2 cellular contexts compared by ENCODE assay signal in genomic region chr14:35121026-35121886, GRCh38.
TF ChIP-seq lines count a peak whose summit lies in the region.

No MANE protein-coding gene starts in this region.

TF ChIP-seq in K562, 482 proteins besides CTCF, POLR2A, EP300 and RAD21 (continued from another document and continues in another):
- TF ChIP-seq, protein P1, sequence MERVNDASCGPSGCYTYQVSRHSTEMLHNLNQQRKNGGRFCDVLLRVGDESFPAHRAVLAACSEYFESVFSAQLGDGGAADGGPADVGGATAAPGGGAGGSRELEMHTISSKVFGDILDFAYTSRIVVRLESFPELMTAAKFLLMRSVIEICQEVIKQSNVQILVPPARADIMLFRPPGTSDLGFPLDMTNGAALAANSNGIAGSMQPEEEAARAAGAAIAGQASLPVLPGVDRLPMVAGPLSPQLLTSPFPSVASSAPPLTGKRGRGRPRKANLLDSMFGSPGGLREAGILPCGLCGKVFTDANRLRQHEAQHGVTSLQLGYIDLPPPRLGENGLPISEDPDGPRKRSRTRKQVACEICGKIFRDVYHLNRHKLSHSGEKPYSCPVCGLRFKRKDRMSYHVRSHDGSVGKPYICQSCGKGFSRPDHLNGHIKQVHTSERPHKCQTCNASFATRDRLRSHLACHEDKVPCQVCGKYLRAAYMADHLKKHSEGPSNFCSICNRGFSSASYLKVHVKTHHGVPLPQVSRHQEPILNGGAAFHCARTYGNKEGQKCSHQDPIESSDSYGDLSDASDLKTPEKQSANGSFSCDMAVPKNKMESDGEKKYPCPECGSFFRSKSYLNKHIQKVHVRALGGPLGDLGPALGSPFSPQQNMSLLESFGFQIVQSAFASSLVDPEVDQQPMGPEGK (CRISPR knock-in tag; IDR thresholded peaks at IDR 0.05; ENCODE audit: borderline replicate concordance) = no peak
- TF ChIP-seq MXD1 (CRISPR knock-in tag; IDR thresholded peaks at IDR 0.05; ENCODE audit: borderline replicate concordance, poor library complexity, severe bottlenecking) (no peak), SRSF1 (IDR thresholded peaks at IDR 0.05; ENCODE audit: low read depth, low read length) (no peak), FOXJ3 (CRISPR knock-in tag; IDR thresholded peaks at IDR 0.05) (no peak), ZNF121 (CRISPR knock-in tag; conservative IDR thresholded peaks at IDR 0.05) (no peak), ZNF134 (CRISPR knock-in tag; conservative IDR thresholded peaks at IDR 0.05) (no peak), FOSL1 (tag; conservative IDR thresholded peaks at IDR 0.05) (peak; percentile 49; the same call in 1 of the 2 replicates), ZNF224 (CRISPR knock-in tag; IDR thresholded peaks at IDR 0.05) (no peak), POU5F1 (IDR thresholded peaks at IDR 0.05; ENCODE audit: borderline replicate concordance, low read depth, low read length, partially characterized antibody) (no peak), NFE2L1 (tag; IDR thresholded peaks at IDR 0.05; ENCODE audit: borderline replicate concordance, low read depth) (no peak), MAZ (CRISPR knock-in tag; conservative IDR thresholded peaks at IDR 0.05 in 1 of 2, IDR thresholded peaks at IDR 0.05 in 1 of 2) (peak in 1 of 2 experiments; percentile 68; a peak in 2 of 4 replicates), ZHX1 (conservative IDR thresholded peaks at IDR 0.05; ENCODE audit: low read length) (no peak), PCBP1 (IDR thresholded peaks at IDR 0.05; ENCODE audit: low read depth, low read length, poor library complexity, severe bottlenecking) (no peak), RNF219 (CRISPR knock-in tag; IDR thresholded peaks at IDR 0.05) (no peak), ZNF589 (CRISPR knock-in tag; IDR thresholded peaks at IDR 0.05; ENCODE audit: low read depth) (no peak)
- TF ChIP-seq, protein P2, sequence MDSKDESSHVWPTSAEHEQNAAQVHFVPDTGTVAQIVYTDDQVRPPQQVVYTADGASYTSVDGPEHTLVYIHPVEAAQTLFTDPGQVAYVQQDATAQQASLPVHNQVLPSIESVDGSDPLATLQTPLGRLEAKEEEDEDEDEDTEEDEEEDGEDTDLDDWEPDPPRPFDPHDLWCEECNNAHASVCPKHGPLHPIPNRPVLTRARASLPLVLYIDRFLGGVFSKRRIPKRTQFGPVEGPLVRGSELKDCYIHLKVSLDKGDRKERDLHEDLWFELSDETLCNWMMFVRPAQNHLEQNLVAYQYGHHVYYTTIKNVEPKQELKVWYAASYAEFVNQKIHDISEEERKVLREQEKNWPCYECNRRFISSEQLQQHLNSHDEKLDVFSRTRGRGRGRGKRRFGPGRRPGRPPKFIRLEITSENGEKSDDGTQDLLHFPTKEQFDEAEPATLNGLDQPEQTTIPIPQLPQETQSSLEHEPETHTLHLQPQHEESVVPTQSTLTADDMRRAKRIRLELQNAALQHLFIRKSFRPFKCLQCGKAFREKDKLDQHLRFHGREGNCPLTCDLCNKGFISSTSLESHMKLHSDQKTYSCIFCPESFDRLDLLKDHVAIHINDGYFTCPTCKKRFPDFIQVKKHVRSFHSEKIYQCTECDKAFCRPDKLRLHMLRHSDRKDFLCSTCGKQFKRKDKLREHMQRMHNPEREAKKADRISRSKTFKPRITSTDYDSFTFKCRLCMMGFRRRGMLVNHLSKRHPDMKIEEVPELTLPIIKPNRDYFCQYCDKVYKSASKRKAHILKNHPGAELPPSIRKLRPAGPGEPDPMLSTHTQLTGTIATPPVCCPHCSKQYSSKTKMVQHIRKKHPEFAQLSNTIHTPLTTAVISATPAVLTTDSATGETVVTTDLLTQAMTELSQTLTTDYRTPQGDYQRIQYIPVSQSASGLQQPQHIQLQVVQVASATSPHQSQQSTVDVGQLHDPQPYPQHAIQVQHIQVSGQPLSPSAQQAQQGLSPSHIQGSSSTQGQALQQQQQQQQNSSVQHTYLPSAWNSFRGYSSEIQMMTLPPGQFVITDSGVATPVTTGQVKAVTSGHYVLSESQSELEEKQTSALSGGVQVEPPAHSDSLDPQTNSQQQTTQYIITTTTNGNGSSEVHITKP (IDR thresholded peaks at IDR 0.05; ENCODE audit: partially characterized antibody) = peak; percentile 65

TF ChIP-seq in HepG2, 621 proteins besides CTCF, POLR2A, EP300 and RAD21 (continued from another document and continues in another):
- TF ChIP-seq, protein P3, sequence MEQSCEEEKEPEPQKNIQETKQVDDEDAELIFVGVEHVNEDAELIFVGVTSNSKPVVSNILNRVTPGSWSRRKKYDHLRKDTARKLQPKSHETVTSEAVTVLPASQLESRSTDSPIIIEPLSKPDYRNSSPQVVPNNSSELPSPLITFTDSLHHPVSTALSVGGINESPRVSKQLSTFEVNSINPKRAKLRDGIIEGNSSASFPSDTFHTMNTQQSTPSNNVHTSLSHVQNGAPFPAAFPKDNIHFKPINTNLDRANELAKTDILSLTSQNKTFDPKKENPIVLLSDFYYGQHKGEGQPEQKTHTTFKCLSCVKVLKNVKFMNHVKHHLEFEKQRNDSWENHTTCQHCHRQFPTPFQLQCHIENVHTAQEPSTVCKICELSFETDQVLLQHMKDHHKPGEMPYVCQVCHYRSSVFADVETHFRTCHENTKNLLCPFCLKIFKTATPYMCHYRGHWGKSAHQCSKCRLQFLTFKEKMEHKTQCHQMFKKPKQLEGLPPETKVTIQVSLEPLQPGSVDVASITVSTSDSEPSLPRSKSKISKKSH (CRISPR knock-in tag; IDR thresholded peaks at IDR 0.05; ENCODE audit: borderline replicate concordance) = peak; percentile 50; the same call in 1 of the 2 replicates
- TF ChIP-seq TERF1 (CRISPR knock-in tag; IDR thresholded peaks at IDR 0.05) (0 out of 2 replicates have a peak, but pooled peaks have one; percentile 3), RBM39 (IDR thresholded peaks at IDR 0.05; ENCODE audit: low read depth, low read length, poor library complexity, severe bottlenecking) (no peak), ZFP1 (CRISPR knock-in tag; IDR thresholded peaks at IDR 0.05) (no peak), ZNF749 (CRISPR knock-in tag; IDR thresholded peaks at IDR 0.05; ENCODE audit: borderline replicate concordance) (no peak), ZNF564 (CRISPR knock-in tag; IDR thresholded peaks at IDR 0.05) (no peak), MED13 (CRISPR knock-in tag; IDR thresholded peaks at IDR 0.05) (no peak; the same call in 1 of the 2 replicates), ZNF616 (CRISPR knock-in tag; IDR thresholded peaks at IDR 0.05; ENCODE audit: low read depth) (no peak), HNRNPUL1 (IDR thresholded peaks at IDR 0.05; ENCODE audit: low read depth, low read length) (no peak), SNAPC4 (CRISPR knock-in tag; IDR thresholded peaks at IDR 0.05) (no peak), HIC2 (CRISPR knock-in tag; IDR thresholded peaks at IDR 0.05; ENCODE audit: low read depth) (no peak; the same call in 1 of the 2 replicates), ZNF101 (CRISPR knock-in tag; IDR thresholded peaks at IDR 0.05; ENCODE audit: borderline replicate concordance, low read depth) (no peak), ZNF816 (CRISPR knock-in tag; IDR thresholded peaks at IDR 0.05; ENCODE audit: borderline replicate concordance) (no peak; the same call in 1 of the 2 replicates), ZBTB8A (CRISPR knock-in tag; IDR thresholded peaks at IDR 0.05; ENCODE audit: borderline replicate concordance, low read depth) (peak; percentile 76; the same call in 1 of the 2 replicates), FIP1L1 (IDR thresholded peaks at IDR 0.05; ENCODE audit: borderline replicate concordance, insufficient read depth, low read depth, low read length) (0 out of 2 replicates have a peak, but pooled peaks have one; percentile 23), ZFAT (CRISPR knock-in tag; conservative IDR thresholded peaks at IDR 0.05) (no peak), NRL (CRISPR knock-in tag; IDR thresholded peaks at IDR 0.05; ENCODE audit: borderline replicate concordance) (no peak)
- TF ChIP-seq, protein P4, sequence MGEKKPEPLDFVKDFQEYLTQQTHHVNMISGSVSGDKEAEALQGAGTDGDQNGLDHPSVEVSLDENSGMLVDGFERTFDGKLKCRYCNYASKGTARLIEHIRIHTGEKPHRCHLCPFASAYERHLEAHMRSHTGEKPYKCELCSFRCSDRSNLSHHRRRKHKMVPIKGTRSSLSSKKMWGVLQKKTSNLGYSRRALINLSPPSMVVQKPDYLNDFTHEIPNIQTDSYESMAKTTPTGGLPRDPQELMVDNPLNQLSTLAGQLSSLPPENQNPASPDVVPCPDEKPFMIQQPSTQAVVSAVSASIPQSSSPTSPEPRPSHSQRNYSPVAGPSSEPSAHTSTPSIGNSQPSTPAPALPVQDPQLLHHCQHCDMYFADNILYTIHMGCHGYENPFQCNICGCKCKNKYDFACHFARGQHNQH (CRISPR knock-in tag; IDR thresholded peaks at IDR 0.05) = no peak
- TF ChIP-seq, protein P5, sequence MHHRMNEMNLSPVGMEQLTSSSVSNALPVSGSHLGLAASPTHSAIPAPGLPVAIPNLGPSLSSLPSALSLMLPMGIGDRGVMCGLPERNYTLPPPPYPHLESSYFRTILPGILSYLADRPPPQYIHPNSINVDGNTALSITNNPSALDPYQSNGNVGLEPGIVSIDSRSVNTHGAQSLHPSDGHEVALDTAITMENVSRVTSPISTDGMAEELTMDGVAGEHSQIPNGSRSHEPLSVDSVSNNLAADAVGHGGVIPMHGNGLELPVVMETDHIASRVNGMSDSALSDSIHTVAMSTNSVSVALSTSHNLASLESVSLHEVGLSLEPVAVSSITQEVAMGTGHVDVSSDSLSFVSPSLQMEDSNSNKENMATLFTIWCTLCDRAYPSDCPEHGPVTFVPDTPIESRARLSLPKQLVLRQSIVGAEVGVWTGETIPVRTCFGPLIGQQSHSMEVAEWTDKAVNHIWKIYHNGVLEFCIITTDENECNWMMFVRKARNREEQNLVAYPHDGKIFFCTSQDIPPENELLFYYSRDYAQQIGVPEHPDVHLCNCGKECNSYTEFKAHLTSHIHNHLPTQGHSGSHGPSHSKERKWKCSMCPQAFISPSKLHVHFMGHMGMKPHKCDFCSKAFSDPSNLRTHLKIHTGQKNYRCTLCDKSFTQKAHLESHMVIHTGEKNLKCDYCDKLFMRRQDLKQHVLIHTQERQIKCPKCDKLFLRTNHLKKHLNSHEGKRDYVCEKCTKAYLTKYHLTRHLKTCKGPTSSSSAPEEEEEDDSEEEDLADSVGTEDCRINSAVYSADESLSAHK (CRISPR knock-in tag; IDR thresholded peaks at IDR 0.05; ENCODE audit: borderline replicate concordance) = no peak
- TF ChIP-seq, protein P6, sequence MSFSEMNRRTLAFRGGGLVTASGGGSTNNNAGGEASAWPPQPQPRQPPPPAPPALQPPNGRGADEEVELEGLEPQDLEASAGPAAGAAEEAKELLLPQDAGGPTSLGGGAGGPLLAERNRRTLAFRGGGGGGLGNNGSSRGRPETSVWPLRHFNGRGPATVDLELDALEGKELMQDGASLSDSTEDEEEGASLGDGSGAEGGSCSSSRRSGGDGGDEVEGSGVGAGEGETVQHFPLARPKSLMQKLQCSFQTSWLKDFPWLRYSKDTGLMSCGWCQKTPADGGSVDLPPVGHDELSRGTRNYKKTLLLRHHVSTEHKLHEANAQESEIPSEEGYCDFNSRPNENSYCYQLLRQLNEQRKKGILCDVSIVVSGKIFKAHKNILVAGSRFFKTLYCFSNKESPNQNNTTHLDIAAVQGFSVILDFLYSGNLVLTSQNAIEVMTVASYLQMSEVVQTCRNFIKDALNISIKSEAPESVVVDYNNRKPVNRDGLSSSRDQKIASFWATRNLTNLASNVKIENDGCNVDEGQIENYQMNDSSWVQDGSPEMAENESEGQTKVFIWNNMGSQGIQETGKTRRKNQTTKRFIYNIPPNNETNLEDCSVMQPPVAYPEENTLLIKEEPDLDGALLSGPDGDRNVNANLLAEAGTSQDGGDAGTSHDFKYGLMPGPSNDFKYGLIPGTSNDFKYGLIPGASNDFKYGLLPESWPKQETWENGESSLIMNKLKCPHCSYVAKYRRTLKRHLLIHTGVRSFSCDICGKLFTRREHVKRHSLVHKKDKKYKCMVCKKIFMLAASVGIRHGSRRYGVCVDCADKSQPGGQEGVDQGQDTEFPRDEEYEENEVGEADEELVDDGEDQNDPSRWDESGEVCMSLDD (CRISPR knock-in tag; IDR thresholded peaks at IDR 0.05; ENCODE audit: borderline replicate concordance) = no peak
